ENCODE assay signal across 8 cellular contexts in the genomic region with DNA sequence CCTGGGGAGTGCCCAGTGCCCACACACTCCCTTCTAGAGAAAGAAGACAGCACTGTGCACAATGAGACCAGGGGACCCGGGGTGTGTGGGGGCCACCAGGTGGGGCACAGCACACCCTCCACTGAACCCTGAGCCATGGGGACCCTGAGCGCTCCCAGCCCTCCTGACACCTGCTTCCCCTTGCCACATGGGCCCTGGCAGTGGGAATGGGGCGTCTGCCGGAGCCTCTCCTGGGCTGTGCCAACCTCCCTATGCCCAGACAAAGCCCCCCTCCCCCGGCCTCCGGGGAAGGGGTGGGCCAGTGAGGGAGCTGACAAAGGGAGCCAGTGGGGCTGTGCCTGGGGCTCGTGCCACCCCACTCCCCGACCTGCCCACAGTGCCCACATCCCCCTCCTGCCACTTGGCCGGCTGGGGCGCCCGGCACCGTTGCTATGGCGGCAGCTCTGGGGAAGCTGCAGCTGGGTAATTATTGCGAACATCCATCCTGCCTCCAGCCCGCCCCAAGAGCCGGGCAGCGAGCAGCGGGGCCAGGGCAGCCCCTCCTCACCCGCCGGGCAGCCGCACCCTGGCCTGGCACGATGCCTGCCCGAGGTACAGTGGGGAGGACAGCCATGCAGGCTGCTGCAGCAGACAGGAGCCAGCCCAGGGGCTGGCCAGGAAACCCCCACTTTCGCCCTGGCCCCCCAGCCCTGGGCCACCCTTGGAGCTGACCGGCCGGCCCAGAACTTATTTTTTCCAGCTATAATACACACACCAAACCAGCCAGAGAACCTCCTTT. TPM values are rescaled to one million over a fixed set of nuclear protein-coding genes. Genes with fewer than 3 reads are reported as not detected.
DNase-seq lines count a peak whose midpoint lies in the region; ATAC-seq and TF ChIP-seq lines count a peak whose summit lies in the region.

No MANE protein-coding gene starts in this region.

- H3K9me3 ChIP-seq in BLaER1 (no peaks in the 10 kb centered on the region), skeletal muscle tissue (ENCODE audit: control insufficient read depth in 3 of 3, low read length in 3 of 3) (no peaks in the 10 kb centered on the region)

- H3K4me2 ChIP-seq in BLaER1: peak overlapping the region; percentile 99

- H3K36me3 ChIP-seq in BLaER1: no peaks in the 10 kb centered on the region
- H3K36me3 ChIP-seq in skeletal muscle tissue (ENCODE audit: control insufficient read depth in 3 of 3, insufficient read depth in 3 of 3, low read length in 3 of 3): no peaks in the 10 kb centered on the region

- no peaks in the 10 kb centered on the region for H4K20me1 ChIP-seq in BLaER1

- peak; percentile 30 for TF ChIP-seq POLR2A in erythroblast (IDR thresholded peaks at IDR 0.05; ENCODE audit: low read length)

- H3K27me3 ChIP-seq in BLaER1 (no peaks in the 10 kb centered on the region), skeletal muscle tissue (ENCODE audit: control insufficient read depth in 3 of 3, insufficient read depth in 3 of 3, low read length in 3 of 3) (peaks cover 0 to 15% (median 11%) of the 10 kb centered on the region in 3 donors)

- ATAC-seq in GM21825 (IDR thresholded peaks at IDR 0.05; ENCODE audit: unreplicated experiment) (peak; percentile 42), GM19452 (IDR thresholded peaks at IDR 0.05; ENCODE audit: unreplicated experiment) (no peak), omental fat pad (ENCODE audit: low FRiP score) (no peak), HG02610 (IDR thresholded peaks at IDR 0.05; ENCODE audit: unreplicated experiment) (no peak)

- peaks cover 81% of the 10 kb centered on the region for H3K4me1 ChIP-seq in BLaER1
- peaks cover 5 to 9% (median 7%) of the 10 kb centered on the region in 3 donors for H3K4me1 ChIP-seq in skeletal muscle tissue (ENCODE audit: control insufficient read depth in 3 of 3, insufficient read depth in 3 of 3, low read length in 3 of 3)

- peak overlapping the region; percentile 62 for H3K4me3 ChIP-seq in BLaER1
- H3K4me3 ChIP-seq in skeletal muscle tissue (ENCODE audit: low read length in 3 of 3): no peak overlapping the region

- H3K27ac ChIP-seq in BLaER1 (peak overlapping the region; percentile 90), skeletal muscle tissue (ENCODE audit: low read depth, low read length) (no peak overlapping the region)

- TF ChIP-seq CTCF in omental fat pad (IDR thresholded peaks at IDR 0.05): no peak

- H3K9ac ChIP-seq in BLaER1: peak overlapping the region; percentile 71
- H3K9ac ChIP-seq in skeletal muscle tissue (ENCODE audit: low read depth in 1 of 3, low read length in 3 of 3): peak overlapping the region in 2 of 3 donors; percentile 32 to 54

- DNase-seq in NCI-H345 (lab: John Stamatoyannopoulos, UW) (peak; percentile 95), erythroblast (lab: John Stamatoyannopoulos, UW) (peak; percentile 55 to 57), omental fat pad (ENCODE audit: low spot score) (no peak)

RNA-seq across cellular contexts. Expression of a gene that starts 41.9 kb away (rescaled TPM):
- 4.2 TPM for total RNA-seq in skeletal muscle tissue
- 10 to 100 TPM in 3 of 4 donors, 1 to 10 TPM in 1; 6.8 to 15.3 (median 13.6) TPM for total RNA-seq in omental fat pad

RNA-seq across cellular contexts. Expression of a gene that starts 46.7 kb away (rescaled TPM):
- total RNA-seq in skeletal muscle tissue (under 0.01 TPM), omental fat pad (under 1 TPM in 2 of 4 donors, not detected in 2; 0.09 to 0.47 TPM)
